26 cellular contexts compared by ENCODE assay signal in genomic region chr4:173696551-173696950, GRCh38.
"Had no signal": no experiment of that assay in that cellular context is flagged by ENCODE, and none has a peak within 500 bp of the region (broad histone marks: within the 10 kb centered on the region; RNA-seq: fewer than 3 reads in every experiment).

No MANE protein-coding gene starts in this region.

- H3K4me1 ChIP-seq: gastrocnemius medialis, prostate gland, suprapubic skin, vagina had no signal

- H3K36me3 ChIP-seq: gastrocnemius medialis, neutrophil, prostate gland, right atrium auricular region, suprapubic skin, vagina had no signal

- H3K27me3 ChIP-seq: gastrocnemius medialis, hepatocyte, neutrophil, right atrium auricular region, suprapubic skin, vagina had no signal

- H3K27ac ChIP-seq: dorsolateral prefrontal cortex, epithelial cell of prostate, gastrocnemius medialis, hepatocyte, neutrophil, prostate gland, skin epidermis, suprapubic skin, vagina had no signal

- ATAC-seq: esophagus mucosa; gastrocnemius medialis; left ventricle myocardium superior; natural killer cell treated with Interleukin-12 subunit alpha and Interleukin-12 subunit beta and Interleukin-15 and Interleukin-18, amount 100 ng/mL, for 72 hours; stimulated activated naive CD8-positive, alpha-beta T cell treated with anti-CD3 and anti-CD28 coated beads, Interleukin-15, amount 100 ng/mL, for 72 hours had no signal

- DNase-seq: cerebellar nuclear complex; dorsolateral prefrontal cortex; effector CD4-positive, alpha-beta T cell; foreskin fibroblast; gastrocnemius medialis; head of caudate nucleus; kidney; left ventricle myocardium superior; naive B cell; stimulated activated CD4-positive, alpha-beta T cell treated with anti-CD3 and anti-CD28 coated beads, Interleukin-1b, Interleukin-23, amount 100 ng/mL, for 48 hours; stimulated activated CD4-positive, alpha-beta T cell treated with anti-CD3 and anti-CD28 coated beads, Interleukin-4, amount 100 ng/mL, for 1 hour; stimulated activated CD8-positive, alpha-beta memory T cell treated with anti-CD3 and anti-CD28 coated beads, Interleukin-4, amount 100 ng/mL, for 48 hours; stimulated activated naive CD4-positive, alpha-beta T cell; stimulated activated naive CD8-positive, alpha-beta T cell treated with anti-CD3 and anti-CD28 coated beads, Interleukin-15, amount 100 ng/mL, for 72 hours; trophoblast cell had no signal

- H3K9me3 ChIP-seq: gastrocnemius medialis, neutrophil, prostate gland, right atrium auricular region, suprapubic skin, vagina had no signal

- H3K4me3 ChIP-seq: dorsolateral prefrontal cortex, gastrocnemius medialis, hepatocyte, lung, prostate gland, right atrium auricular region, skin epidermis, suprapubic skin, vagina had no signal
